Comparison of ENCODE assay signal across 17 cellular contexts in the genomic region with DNA sequence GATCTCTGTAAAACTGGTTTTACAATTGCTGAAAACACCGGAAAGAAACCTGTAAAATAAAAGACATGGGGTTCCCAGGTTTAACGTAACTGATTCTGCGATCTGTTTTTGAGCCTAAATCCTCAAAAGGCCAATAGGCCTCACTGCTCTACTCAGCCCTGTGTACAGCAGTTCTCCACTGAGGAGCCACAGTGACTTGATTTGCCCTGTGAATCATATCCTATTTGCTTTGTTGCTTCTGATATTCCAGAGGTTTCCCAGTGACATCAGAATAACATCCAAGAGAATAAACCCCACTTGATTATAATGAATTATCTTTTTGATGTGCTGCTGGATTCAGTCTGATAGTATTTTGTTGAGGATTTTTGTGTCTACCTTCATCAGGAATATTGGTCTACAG. TPM values are rescaled to one million over a fixed set of nuclear protein-coding genes. Genes with fewer than 3 reads are reported as not detected.
DNase-seq lines count a peak whose midpoint lies in the region; ATAC-seq and TF ChIP-seq lines count a peak whose summit lies in the region.
"Had no signal": no experiment of that assay in that cellular context is flagged by ENCODE, and none has a peak within 500 bp of the region (broad histone marks: within the 10 kb centered on the region; RNA-seq: fewer than 3 reads in every experiment).

No MANE protein-coding gene starts in this region.

- no peaks in the 10 kb centered on the region for H3K9me3 Mint-ChIP-seq in natural killer cell treated with Interleukin-12 subunit alpha and Interleukin-12 subunit beta and Interleukin-15 and Interleukin-18, amount 100 ng/mL, for 72 hours
- no peaks in the 10 kb centered on the region for H3K9me3 Mint-ChIP-seq in natural killer cell

- no peak for ATAC-seq in natural killer cell treated with Interleukin-12 subunit alpha and Interleukin-12 subunit beta and Interleukin-15 and Interleukin-18, amount 100 ng/mL, for 72 hours
- no peak for ATAC-seq in natural killer cell
- no peak for ATAC-seq in HG03469 (IDR thresholded peaks at IDR 0.05; ENCODE audit: unreplicated experiment)
- ATAC-seq in HG03432 (IDR thresholded peaks at IDR 0.05; ENCODE audit: unreplicated experiment), result no peak

- peak overlapping the region; percentile 34 to 53 for H3K27ac Mint-ChIP-seq in natural killer cell treated with Interleukin-12 subunit alpha and Interleukin-12 subunit beta and Interleukin-15 and Interleukin-18, amount 100 ng/mL, for 72 hours
- H3K27ac Mint-ChIP-seq in natural killer cell, result no peak overlapping the region

- DNase-seq in natural killer cell treated with Interleukin-12 subunit alpha and Interleukin-12 subunit beta and Interleukin-15 and Interleukin-18, amount 100 ng/mL, for 72 hours (ENCODE audit: low spot score), result no peak
- DNase-seq in natural killer cell (no peak), dermis blood vessel endothelial cell (peak; percentile 76), lung microvascular endothelial cell (ENCODE audit: low read depth in 2 of 2) (peak; percentile 65 to 89), NCI-H1436 treated with DMSO at 0.1 percent for 48 hours (lab: John Stamatoyannopoulos, UW) (no peak), islet precursor cell (no peak)
- DNase-seq: 8988T, NCI-H1436, NCI-H2081 treated with DMSO at 0.1 percent for 48 hours, NCI-H226, NCI-H526 had no signal

- no peak for TF ChIP-seq CTCF in natural killer cell (IDR thresholded peaks at IDR 0.05)

- peaks cover 11 to 52% of the 10 kb centered on the region in 2 donors for H3K4me1 Mint-ChIP-seq in natural killer cell treated with Interleukin-12 subunit alpha and Interleukin-12 subunit beta and Interleukin-15 and Interleukin-18, amount 100 ng/mL, for 72 hours (ENCODE audit: low read depth in 2 of 2)
- H3K4me1 Mint-ChIP-seq in natural killer cell, result no peaks in the 10 kb centered on the region

- H3K27me3 Mint-ChIP-seq in natural killer cell treated with Interleukin-12 subunit alpha and Interleukin-12 subunit beta and Interleukin-15 and Interleukin-18, amount 100 ng/mL, for 72 hours, result no peaks in the 10 kb centered on the region
- no peaks in the 10 kb centered on the region for H3K27me3 Mint-ChIP-seq in natural killer cell (ENCODE audit: low read depth in 2 of 2)
- H3K27me3 Mint-ChIP-seq: IgD-negative memory B cell had no signal

- H3K4me3 Mint-ChIP-seq in natural killer cell treated with Interleukin-12 subunit alpha and Interleukin-12 subunit beta and Interleukin-15 and Interleukin-18, amount 100 ng/mL, for 72 hours, result no peak overlapping the region
- H3K4me3 Mint-ChIP-seq in natural killer cell, result no peak overlapping the region

- intact Hi-C loops in natural killer cell (cut with micrococcal nuclease), result no loop called here

- H3K36me3 Mint-ChIP-seq in natural killer cell treated with Interleukin-12 subunit alpha and Interleukin-12 subunit beta and Interleukin-15 and Interleukin-18, amount 100 ng/mL, for 72 hours, result peaks cover 69% of the 10 kb centered on the region
- peaks cover 62% of the 10 kb centered on the region for H3K36me3 Mint-ChIP-seq in natural killer cell

RNA-seq across cellular contexts. Expression of a gene that starts 27.5 kb away (rescaled TPM):
- 10 to 100 TPM; 34.1 to 60.0 TPM for total RNA-seq in natural killer cell treated with Interleukin-12 subunit alpha and Interleukin-12 subunit beta and Interleukin-15 and Interleukin-18, amount 100 ng/mL, for 72 hours
- 10 to 100 TPM; 21.3 to 36.2 (median 26.5) TPM for total RNA-seq in natural killer cell
- total RNA-seq in dermis blood vessel endothelial cell, result 9.7 and 11.1 TPM in 2 replicates
- 4.4 and 5.6 TPM in 2 replicates for total RNA-seq in lung microvascular endothelial cell

RNA-seq across cellular contexts. Expression of a gene that starts 51.2 kb away (rescaled TPM):
- 1 to 10 TPM; 1.0 to 3.4 TPM for total RNA-seq in natural killer cell treated with Interleukin-12 subunit alpha and Interleukin-12 subunit beta and Interleukin-15 and Interleukin-18, amount 100 ng/mL, for 72 hours
- total RNA-seq in natural killer cell (not detected), dermis blood vessel endothelial cell (not detected in 2 replicates), lung microvascular endothelial cell (not detected in 2 replicates)
- total RNA-seq: H4, OCI-LY7, SJSA1 had no signal

Comparison
In these comparisons a context has a peak if more than half of its experiments do, and no peak if none do; other contexts are left out.
1. H3K27ac Mint-ChIP-seq: peak in natural killer cell treated with Interleukin-12 subunit alpha and Interleukin-12 subunit beta and Interleukin-15 and Interleukin-18, amount 100 ng/mL, for 72 hours (2 of 2); none in natural killer cell (0 of 2).
2. DNase-seq: peak in dermis blood vessel endothelial cell (single experiment) and lung microvascular endothelial cell (2 of 2); none in natural killer cell treated with Interleukin-12 subunit alpha and Interleukin-12 subunit beta and Interleukin-15 and Interleukin-18, amount 100 ng/mL, for 72 hours (single experiment), natural killer cell (single experiment), NCI-H1436 treated with DMSO at 0.1 percent for 48 hours (single experiment) and islet precursor cell (single experiment).